30 cellular contexts compared by ENCODE assay signal in the genomic region with DNA sequence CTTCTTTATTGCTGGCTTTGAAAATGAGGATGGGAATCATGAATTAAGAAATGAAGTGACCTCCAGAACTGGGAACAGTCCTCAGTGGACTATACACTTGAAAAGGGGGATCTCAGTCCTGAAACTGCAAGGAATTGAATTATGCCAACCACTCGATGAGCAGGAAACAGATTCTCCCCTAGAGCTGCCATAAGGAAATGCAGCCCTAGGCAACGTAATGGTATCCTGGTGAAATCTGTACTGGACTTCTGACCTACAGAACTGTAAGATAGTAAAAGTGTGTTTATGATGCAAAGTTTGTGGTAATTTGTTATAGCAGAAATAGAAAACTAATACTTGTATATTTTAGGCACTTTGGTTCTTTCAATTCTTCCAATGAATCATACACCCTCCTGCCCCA.
"Had no signal": no experiment of that assay in that cellular context is flagged by ENCODE, and none has a peak within 500 bp of the region (broad histone marks: within the 10 kb centered on the region; RNA-seq: fewer than 3 reads in every experiment).

No MANE protein-coding gene starts in this region.

- H3K27me3 Mint-ChIP-seq: activated CD4-positive, alpha-beta memory T cell treated with anti-CD3 and anti-CD28 coated beads, Interleukin-2, amount 10 ng/mL, durations not matched to agents 7 days and 5 days; activated naive CD4-positive, alpha-beta T cell treated with anti-CD3 and anti-CD28 coated beads, Interleukin-2, amount 10 ng/mL, durations not matched to agents 7 days and 5 days had no signal

- H3K4me1 Mint-ChIP-seq: activated CD4-positive, alpha-beta memory T cell treated with anti-CD3 and anti-CD28 coated beads, Interleukin-2, amount 10 ng/mL, durations not matched to agents 7 days and 5 days; activated CD8-positive, alpha-beta memory T cell treated with anti-CD3 and anti-CD28 coated beads, Interleukin-2, amount 10 ng/mL, durations not matched to agents 7 days and 5 days; activated naive CD4-positive, alpha-beta T cell treated with anti-CD3 and anti-CD28 coated beads, Interleukin-2, amount 10 ng/mL, durations not matched to agents 7 days and 5 days; activated naive CD8-positive, alpha-beta T cell treated with anti-CD3 and anti-CD28 coated beads, Interleukin-2, amount 50 U/mL, for 24 hours; brain had no signal

- H3K27ac ChIP-seq: SJCRH30, WERI-Rb-1 had no signal

- H3K4me1 ChIP-seq: SJCRH30 had no signal

- ATAC-seq: activated CD8-positive, alpha-beta memory T cell treated with anti-CD3 and anti-CD28 coated beads, Interleukin-2, amount 10 ng/mL, durations not matched to agents 7 days and 5 days; activated naive CD8-positive, alpha-beta T cell treated with anti-CD3 and anti-CD28 coated beads, Interleukin-2, amount 50 U/mL, for 24 hours had no signal

- H3K27ac Mint-ChIP-seq: activated CD4-positive, alpha-beta memory T cell treated with anti-CD3 and anti-CD28 coated beads, Interleukin-2, amount 10 ng/mL, durations not matched to agents 7 days and 5 days; activated CD8-positive, alpha-beta memory T cell treated with anti-CD3 and anti-CD28 coated beads, Interleukin-2, amount 10 ng/mL, durations not matched to agents 7 days and 5 days; activated naive CD4-positive, alpha-beta T cell treated with anti-CD3 and anti-CD28 coated beads, Interleukin-2, amount 10 ng/mL, durations not matched to agents 7 days and 5 days; activated naive CD8-positive, alpha-beta T cell; activated naive CD8-positive, alpha-beta T cell treated with anti-CD3 and anti-CD28 coated beads, Interleukin-2, amount 50 U/mL, for 24 hours; brain had no signal

- H3K4me3 Mint-ChIP-seq: activated CD4-positive, alpha-beta memory T cell treated with anti-CD3 and anti-CD28 coated beads, Interleukin-2, amount 10 ng/mL, durations not matched to agents 7 days and 5 days; activated CD8-positive, alpha-beta memory T cell treated with anti-CD3 and anti-CD28 coated beads, Interleukin-2, amount 10 ng/mL, durations not matched to agents 7 days and 5 days; activated naive CD4-positive, alpha-beta T cell treated with anti-CD3 and anti-CD28 coated beads, Interleukin-2, amount 10 ng/mL, durations not matched to agents 7 days and 5 days; activated naive CD8-positive, alpha-beta T cell; activated naive CD8-positive, alpha-beta T cell treated with anti-CD3 and anti-CD28 coated beads, Interleukin-2, amount 50 U/mL, for 24 hours; brain had no signal

- H3K36me3 Mint-ChIP-seq: activated CD8-positive, alpha-beta memory T cell treated with anti-CD3 and anti-CD28 coated beads, Interleukin-2, amount 10 ng/mL, durations not matched to agents 7 days and 5 days; activated naive CD4-positive, alpha-beta T cell treated with anti-CD3 and anti-CD28 coated beads, Interleukin-2, amount 10 ng/mL, durations not matched to agents 7 days and 5 days; activated naive CD8-positive, alpha-beta T cell; brain had no signal

- FAIRE-seq: bronchial epithelial cell had no signal

- H3K36me3 ChIP-seq: SJCRH30, WERI-Rb-1 had no signal

- DNase-seq: activated CD4-positive, alpha-beta memory T cell treated with anti-CD3 and anti-CD28 coated beads, Interleukin-2, amount 10 ng/mL, durations not matched to agents 7 days and 5 days; activated CD4-positive, alpha-beta T cell treated with anti-CD3 and anti-CD28 coated beads for 1 hour; activated CD4-positive, alpha-beta T cell treated with anti-CD3 and anti-CD28 coated beads for 48 hours; activated CD4-positive, CD25-positive, alpha-beta regulatory T cell; activated CD8-positive, alpha-beta memory T cell treated with anti-CD3 and anti-CD28 coated beads for 24 hours; activated CD8-positive, alpha-beta memory T cell treated with anti-CD3 and anti-CD28 coated beads, Interleukin-2, amount 10 ng/mL, durations not matched to agents 7 days and 5 days; activated CD8-positive, alpha-beta memory T cell treated with anti-CD3 and anti-CD28 coated beads, Interleukin-2, amount 50 U/mL, for 48 hours; activated effector memory CD4-positive, alpha-beta T cell treated with Interleukin-2 at 50 U/mL for 16 hours; activated naive CD4-positive, alpha-beta T cell treated with anti-CD3 and anti-CD28 coated beads, Interleukin-2, amount 10 ng/mL, durations not matched to agents 7 days and 5 days; activated naive CD8-positive, alpha-beta T cell treated with anti-CD3 and anti-CD28 coated beads, Interleukin-2, amount 50 U/mL, for 24 hours; activated T-cell treated with anti-CD3 and anti-CD28 coated beads, Interleukin-2, amount 50 U/mL, for 48 hours; anterior cingulate cortex; central memory CD4-positive, alpha-beta T cell; NCI-H1105; NCI-H1417 treated with DMSO at 0.1 percent for 48 hours; NCI-H1694; NCI-H1930; NCI-H2081 treated with DMSO at 0.1 percent for 48 hours; NCI-H226; NCI-H524 treated with DMSO at 0.1 percent for 48 hours; OCI-M1; Right ventricle myocardium superior; SJCRH30; SW 1271; T-helper 1 cell; T1000; WERI-Rb-1 had no signal

- H3K4me3 ChIP-seq: SJCRH30 had no signal

- H3K9me3 ChIP-seq: SJCRH30 had no signal
